13 cellular contexts compared by ENCODE assay signal in genomic region chr11:44910591-44910990, GRCh38.
"Had no signal": no experiment of that assay in that cellular context is flagged by ENCODE, and none has a peak within 500 bp of the region (broad histone marks: within the 10 kb centered on the region; RNA-seq: fewer than 3 reads in every experiment).

No MANE protein-coding gene starts in this region.

- H3K27ac Mint-ChIP-seq: activated naive CD8-positive, alpha-beta T cell treated with anti-CD3 and anti-CD28 coated beads, Interleukin-2, amount 10 ng/mL, durations not matched to agents 7 days and 5 days; activated T-cell treated with anti-CD3 and anti-CD28 coated beads, Interleukin-2, amount 50 U/mL, for 24 hours; immature natural killer cell; natural killer cell treated with Interleukin-12 subunit alpha and Interleukin-12 subunit beta and Interleukin-15 and Interleukin-18, amount 100 ng/mL, for 72 hours; stimulated activated naive CD8-positive, alpha-beta T cell treated with anti-CD3 and anti-CD28 coated beads, Interleukin-15, amount 100 ng/mL, for 72 hours had no signal

- H2AFZ ChIP-seq: hepatocyte had no signal

- H3K9me3 Mint-ChIP-seq: activated naive CD8-positive, alpha-beta T cell treated with anti-CD3 and anti-CD28 coated beads, Interleukin-2, amount 10 ng/mL, durations not matched to agents 7 days and 5 days; activated T-cell treated with anti-CD3 and anti-CD28 coated beads, Interleukin-2, amount 50 U/mL, for 24 hours; immature natural killer cell; natural killer cell treated with Interleukin-12 subunit alpha and Interleukin-12 subunit beta and Interleukin-15 and Interleukin-18, amount 100 ng/mL, for 72 hours; stimulated activated naive CD8-positive, alpha-beta T cell treated with anti-CD3 and anti-CD28 coated beads, Interleukin-15, amount 100 ng/mL, for 72 hours; WTC11 had no signal

- H3K4me3 ChIP-seq: hepatocyte, left lung, right lobe of liver, skin epidermis, suprapubic skin, tibial nerve had no signal

- H3K9me3 ChIP-seq: left lung, right lobe of liver, suprapubic skin, tibial nerve had no signal

- H3K79me2 ChIP-seq: hepatocyte had no signal

- H3K27ac ChIP-seq: hepatocyte, left lung, right lobe of liver, skin epidermis, suprapubic skin had no signal

- H3K4me3 Mint-ChIP-seq: activated naive CD8-positive, alpha-beta T cell treated with anti-CD3 and anti-CD28 coated beads, Interleukin-2, amount 10 ng/mL, durations not matched to agents 7 days and 5 days; activated T-cell treated with anti-CD3 and anti-CD28 coated beads, Interleukin-2, amount 50 U/mL, for 24 hours; immature natural killer cell; natural killer cell treated with Interleukin-12 subunit alpha and Interleukin-12 subunit beta and Interleukin-15 and Interleukin-18, amount 100 ng/mL, for 72 hours; stimulated activated naive CD8-positive, alpha-beta T cell treated with anti-CD3 and anti-CD28 coated beads, Interleukin-15, amount 100 ng/mL, for 72 hours had no signal

- DNase-seq: cortex of kidney had no signal

- H3K36me3 Mint-ChIP-seq: activated naive CD8-positive, alpha-beta T cell treated with anti-CD3 and anti-CD28 coated beads, Interleukin-2, amount 10 ng/mL, durations not matched to agents 7 days and 5 days; immature natural killer cell; natural killer cell treated with Interleukin-12 subunit alpha and Interleukin-12 subunit beta and Interleukin-15 and Interleukin-18, amount 100 ng/mL, for 72 hours; WTC11 had no signal

- H3K4me1 Mint-ChIP-seq: immature natural killer cell had no signal

- H3K4me2 ChIP-seq: hepatocyte had no signal

- H3K36me3 ChIP-seq: left lung, right lobe of liver, suprapubic skin had no signal

- H3K27me3 Mint-ChIP-seq: activated T-cell treated with anti-CD3 and anti-CD28 coated beads, Interleukin-2, amount 50 U/mL, for 24 hours had no signal

- H3K27me3 ChIP-seq: hepatocyte, left lung, right lobe of liver, suprapubic skin, tibial nerve had no signal
